Comparison of ENCODE assay signal across 15 cellular contexts in genomic region chr11:10777806-10778205, GRCh38. TPM values are rescaled to one million over a fixed set of nuclear protein-coding genes. Genes with fewer than 3 reads are reported as not detected.
DNase-seq lines count a peak whose midpoint lies in the region; ATAC-seq and TF ChIP-seq lines count a peak whose summit lies in the region.
"Had no signal": no experiment of that assay in that cellular context is flagged by ENCODE, and none has a peak within 500 bp of the region (broad histone marks: within the 10 kb centered on the region; RNA-seq: fewer than 3 reads in every experiment).

No MANE protein-coding gene starts in this region.

- H3K9me3 ChIP-seq in CD4-positive, alpha-beta T cell (ENCODE audit: control insufficient read depth, low read length) = no peaks in the 10 kb centered on the region
- no peaks in the 10 kb centered on the region for H3K9me3 ChIP-seq in left ventricle myocardium inferior (replicated peaks)

- H3K27me3 Mint-ChIP-seq in CD4-positive, alpha-beta T cell = no peaks in the 10 kb centered on the region
- H3K27me3 Mint-ChIP-seq: activated naive CD8-positive, alpha-beta T cell treated with anti-CD3 and anti-CD28 coated beads, Interleukin-2, amount 50 U/mL, for 24 hours had no signal

- intact Hi-C loops in CD4-positive, alpha-beta T cell (cut with DNase I, micrococcal nuclease) = no loop called here
- intact Hi-C loops in left ventricle myocardium inferior (cut with micrococcal nuclease) = no loop called here
- intact Hi-C loops in sciatic nerve (cut with DNase I) = no loop called here

- no peak for TF ChIP-seq CTCF in CD4-positive, alpha-beta T cell (IDR thresholded peaks at IDR 0.05)
- TF ChIP-seq CTCF in left ventricle myocardium inferior (IDR thresholded peaks at IDR 0.05; ENCODE audit: borderline replicate concordance) = no peak

- CTCF ChIA-PET in CD4-positive, alpha-beta T cell (lab: Charles Lee) = no interaction called here

- POLR2A ChIA-PET in CD4-positive, alpha-beta T cell (lab: Charles Lee) = no interaction called here

- H3K36me3 Mint-ChIP-seq in CD4-positive, alpha-beta T cell (ENCODE audit: low read depth) = peaks cover 44% of the 10 kb centered on the region

- no peak overlapping the region for H3K4me3 Mint-ChIP-seq in CD4-positive, alpha-beta T cell
- H3K4me3 Mint-ChIP-seq: activated naive CD8-positive, alpha-beta T cell treated with anti-CD3 and anti-CD28 coated beads, Interleukin-2, amount 50 U/mL, for 24 hours had no signal

- peaks cover 38% of the 10 kb centered on the region for H3K4me1 ChIP-seq in left ventricle myocardium inferior

- H3K4me3 ChIP-seq in left ventricle myocardium inferior = no peak overlapping the region

- H3K4me1 Mint-ChIP-seq in CD4-positive, alpha-beta T cell (ENCODE audit: low read depth) = no peaks in the 10 kb centered on the region
- H3K4me1 Mint-ChIP-seq: activated naive CD8-positive, alpha-beta T cell treated with anti-CD3 and anti-CD28 coated beads, Interleukin-2, amount 50 U/mL, for 24 hours had no signal

- peak overlapping the region; percentile 19 for H3K27ac Mint-ChIP-seq in CD4-positive, alpha-beta T cell

- no peaks in the 10 kb centered on the region for H3K27me3 ChIP-seq in CD4-positive, alpha-beta T cell (ENCODE audit: control insufficient read depth, insufficient read depth, low read length)
- no peaks in the 10 kb centered on the region for H3K27me3 ChIP-seq in left ventricle myocardium inferior (ENCODE audit: low read depth)

- ATAC-seq in CD4-positive, alpha-beta T cell (ENCODE audit: poor library complexity) = no peak
- ATAC-seq in sciatic nerve = peak; percentile 28
- ATAC-seq: activated naive CD8-positive, alpha-beta T cell treated with anti-CD3 and anti-CD28 coated beads, Interleukin-2, amount 50 U/mL, for 24 hours had no signal

- no peaks in the 10 kb centered on the region for H3K9me3 Mint-ChIP-seq in CD4-positive, alpha-beta T cell
- H3K9me3 Mint-ChIP-seq: activated naive CD8-positive, alpha-beta T cell treated with anti-CD3 and anti-CD28 coated beads, Interleukin-2, amount 50 U/mL, for 24 hours had no signal

- H3K36me3 ChIP-seq in left ventricle myocardium inferior = peaks cover 56% of the 10 kb centered on the region

- no peak for DNase-seq in CD4-positive, alpha-beta T cell
- peak; percentile 60 for DNase-seq in SKM-1 (lab: John Stamatoyannopoulos, UW; ENCODE audit: unreplicated experiment)
- no peak for DNase-seq in left ventricle myocardium inferior
- no peak for DNase-seq in sciatic nerve (ENCODE audit: low spot score)
- no peak for DNase-seq in caudate nucleus (lab: John Stamatoyannopoulos, UW)
- no peak for DNase-seq in ecto neural progenitor cell (ENCODE audit: low spot score)
- no peak for DNase-seq in HuH-7 (ENCODE audit: low spot score)
- no peak for DNase-seq in stimulated activated CD4-positive, alpha-beta T cell treated with anti-CD3 and anti-CD28 coated beads, Interleukin-2, amount 100 ng/mL, for 48 hours
- DNase-seq: activated CD8-positive, alpha-beta memory T cell treated with anti-CD3 and anti-CD28 coated beads, Interleukin-2, amount 50 U/mL, for 4 hours; activated naive CD8-positive, alpha-beta T cell treated with anti-CD3 and anti-CD28 coated beads, Interleukin-2, amount 50 U/mL, for 24 hours; effector CD4-positive, alpha-beta T cell; hippocampal formation; KG1; NCI-H2107; small intestine had no signal

- no peak overlapping the region for H3K27ac ChIP-seq in CD4-positive, alpha-beta T cell (ENCODE audit: low read depth, low read length)
- H3K27ac ChIP-seq in left ventricle myocardium inferior (replicated peaks) = peak overlapping the region; percentile 72
- no peak overlapping the region for H3K27ac ChIP-seq in caudate nucleus (ENCODE audit: low read depth, low read length)

RNA-seq across cellular contexts. Expression of gene CTR9, which starts 26.8 kb away (rescaled TPM):
- 10 to 100 TPM; 34.0 to 34.7 TPM for total RNA-seq in CD4-positive, alpha-beta T cell
- total RNA-seq in left ventricle myocardium inferior (22.9 TPM), sciatic nerve (31.9 TPM)

RNA-seq across cellular contexts. Expression of gene EIF4G2, which starts 30.9 kb away (rescaled TPM):
- 1,000 to 10,000 TPM; 1,001 to 1,008 TPM for total RNA-seq in CD4-positive, alpha-beta T cell
- total RNA-seq in left ventricle myocardium inferior = 760 TPM
- 567 TPM for total RNA-seq in sciatic nerve
